1 cellular context compared by ENCODE assay signal in genomic region chr14:22883191-22883976, GRCh38.
TF ChIP-seq lines count a peak whose summit lies in the region.

TSS of gene REM2 (plus strand) at chr14:22883222. CDS start at chr14:22883288, 66 bp downstream.

TF ChIP-seq in HepG2, 621 proteins besides CTCF, POLR2A, EP300 and RAD21 (continued from another document and continues in another):
- TF ChIP-seq AHDC1 (CRISPR knock-in tag; IDR thresholded peaks at IDR 0.05; ENCODE audit: borderline replicate concordance) (0 out of 2 replicates have a peak, but pooled peaks have one; percentile 37), ZNF317 (CRISPR knock-in tag; IDR thresholded peaks at IDR 0.05) (peak; percentile 95), JUN (CRISPR knock-in tag; IDR thresholded peaks at IDR 0.05) (no peak), TRAFD1 (CRISPR knock-in tag; IDR thresholded peaks at IDR 0.05; ENCODE audit: borderline replicate concordance) (no peak), LBX2 (CRISPR knock-in tag; IDR thresholded peaks at IDR 0.05; ENCODE audit: borderline replicate concordance) (no peak), PCBP2 (optimal IDR thresholded peaks at IDR 0.05; ENCODE audit: low read depth, low read length, poor library complexity, severe bottlenecking) (no peak), ZBTB7A (CRISPR knock-in tag; IDR thresholded peaks at IDR 0.05) (0 out of 2 replicates have a peak, but pooled peaks have one; percentile 60), PLRG1 (conservative IDR thresholded peaks at IDR 0.05) (no peak), WIZ (CRISPR knock-in tag; IDR thresholded peaks at IDR 0.05) (no peak), SOX6 (IDR thresholded peaks at IDR 0.05) (no peak), SOX6 (CRISPR knock-in tag; IDR thresholded peaks at IDR 0.05) (peak; percentile 62; the same call in 1 of the 2 replicates), FOXP1 (IDR thresholded peaks at IDR 0.05) (peak; percentile 57; the same call in 1 of the 2 replicates), FOXP1 (CRISPR knock-in tag; IDR thresholded peaks at IDR 0.05) (no peak), MTF1 (CRISPR knock-in tag; IDR thresholded peaks at IDR 0.05) (no peak), ZNF280B (CRISPR knock-in tag; IDR thresholded peaks at IDR 0.05; ENCODE audit: borderline replicate concordance) (0 out of 2 replicates have a peak, but pooled peaks have one; percentile 6), ZNF639 (CRISPR knock-in tag; conservative IDR thresholded peaks at IDR 0.05) (no peak), PPARG (CRISPR knock-in tag; conservative IDR thresholded peaks at IDR 0.05) (no peak), GPN1 (CRISPR knock-in tag; IDR thresholded peaks at IDR 0.05; ENCODE audit: borderline replicate concordance) (no peak), MAZ (IDR thresholded peaks at IDR 0.05; ENCODE audit: borderline replicate concordance, low read depth, low read length) (0 out of 2 replicates have a peak, but pooled peaks have one; percentile 11), MAZ (CRISPR knock-in tag; IDR thresholded peaks at IDR 0.05; ENCODE audit: low read depth) (no peak), ZNF329 (CRISPR knock-in tag; IDR thresholded peaks at IDR 0.05; ENCODE audit: low read depth) (no peak), ARHGAP35 (CRISPR knock-in tag; IDR thresholded peaks at IDR 0.05; ENCODE audit: borderline replicate concordance) (no peak), ZNF850 (CRISPR knock-in tag; conservative IDR thresholded peaks at IDR 0.05) (no peak), ZBTB43 (CRISPR knock-in tag; conservative IDR thresholded peaks at IDR 0.05) (no peak), FOSL1 (CRISPR knock-in tag; IDR thresholded peaks at IDR 0.05; ENCODE audit: borderline replicate concordance) (no peak), RERE (CRISPR knock-in tag; IDR thresholded peaks at IDR 0.05; ENCODE audit: low read depth) (no peak), ZBTB1 (CRISPR knock-in tag; IDR thresholded peaks at IDR 0.05; ENCODE audit: borderline replicate concordance) (no peak), TBP (CRISPR knock-in tag; IDR thresholded peaks at IDR 0.05) (no peak), ZNF230 (CRISPR knock-in tag; IDR thresholded peaks at IDR 0.05) (no peak), HIVEP1 (CRISPR knock-in tag; IDR thresholded peaks at IDR 0.05) (no peak), ZNF253 (CRISPR knock-in tag; IDR thresholded peaks at IDR 0.05; ENCODE audit: borderline replicate concordance) (0 out of 2 replicates have a peak, but pooled peaks have one; percentile 32), ZNF382 (CRISPR knock-in tag; IDR thresholded peaks at IDR 0.05; ENCODE audit: borderline replicate concordance) (no peak), ZNF512B (CRISPR knock-in tag; IDR thresholded peaks at IDR 0.05; ENCODE audit: borderline replicate concordance) (peak; percentile 54; the same call in 1 of the 2 replicates), ZNF589 (CRISPR knock-in tag; conservative IDR thresholded peaks at IDR 0.05) (no peak), HOXA3 (CRISPR knock-in tag; IDR thresholded peaks at IDR 0.05) (no peak), ZNF746 (CRISPR knock-in tag; IDR thresholded peaks at IDR 0.05) (no peak), CENPX (CRISPR knock-in tag; IDR thresholded peaks at IDR 0.05) (no peak), TCF7L2 (IDR thresholded peaks at IDR 0.05; ENCODE audit: low read depth, low read length) (no peak), HDAC2 (CRISPR knock-in tag; IDR thresholded peaks at IDR 0.05) (no peak), ZNF570 (CRISPR knock-in tag; IDR thresholded peaks at IDR 0.05; ENCODE audit: borderline replicate concordance) (no peak), ZNF691 (CRISPR knock-in tag; IDR thresholded peaks at IDR 0.05; ENCODE audit: borderline replicate concordance, low read depth) (no peak)
